Comparison of ENCODE assay signal across 1 cellular context in the genomic region with DNA sequence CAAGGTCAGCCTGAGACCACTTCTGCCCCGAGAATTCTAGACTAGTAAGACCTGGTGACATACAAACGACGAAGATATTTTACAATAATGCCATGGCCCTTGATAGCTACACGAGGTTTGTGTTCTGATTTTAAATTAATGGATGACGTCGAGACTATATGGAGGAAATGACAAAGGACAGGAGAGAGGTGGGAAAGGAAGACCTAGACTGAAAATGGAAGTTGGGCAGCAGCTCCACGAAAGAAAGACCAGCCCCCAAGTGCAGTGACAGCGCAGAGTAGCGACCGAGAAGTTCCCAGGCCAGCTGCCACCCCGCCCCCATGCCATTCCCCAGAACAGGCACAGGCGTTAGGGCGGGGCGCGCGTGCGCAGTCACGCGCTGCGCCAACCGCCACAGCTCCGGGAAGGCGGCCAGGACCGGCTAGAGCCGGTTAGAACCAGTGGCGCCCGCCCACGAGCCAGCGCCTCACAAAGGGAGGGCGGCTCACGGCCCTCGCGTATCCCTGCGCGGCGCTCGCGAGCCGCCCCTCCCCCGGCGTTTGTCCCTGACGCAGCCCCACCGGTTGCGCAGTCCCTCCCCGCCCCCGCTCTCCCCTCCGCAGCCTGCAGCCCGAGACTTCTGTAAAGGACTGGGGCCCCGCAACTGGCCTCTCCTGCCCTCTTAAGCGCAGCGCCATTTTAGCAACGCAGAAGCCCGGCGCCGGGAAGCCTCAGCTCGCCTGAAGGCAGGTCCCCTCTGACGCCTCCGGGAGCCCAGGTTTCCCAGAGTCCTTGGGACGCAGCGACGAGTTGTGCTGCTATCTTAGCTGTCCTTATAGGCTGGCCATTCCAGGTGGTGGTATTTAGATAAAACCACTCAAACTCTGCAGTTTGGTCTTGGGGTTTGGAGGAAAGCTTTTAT.
TF ChIP-seq lines count a peak whose summit lies in the region.

No MANE protein-coding gene starts in this region.

TF ChIP-seq in endothelial cell of umbilical vein, 7 proteins besides CTCF, POLR2A, EP300 and RAD21 (continued from another document):
- TF ChIP-seq, protein P1, sequence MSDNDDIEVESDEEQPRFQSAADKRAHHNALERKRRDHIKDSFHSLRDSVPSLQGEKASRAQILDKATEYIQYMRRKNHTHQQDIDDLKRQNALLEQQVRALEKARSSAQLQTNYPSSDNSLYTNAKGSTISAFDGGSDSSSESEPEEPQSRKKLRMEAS (IDR thresholded peaks at IDR 0.05; ENCODE audit: insufficient read depth, insufficient read length): peak; percentile 45
- no peak for TF ChIP-seq FOS (IDR thresholded peaks at IDR 0.05; ENCODE audit: borderline replicate concordance, insufficient read depth, low read length)
